In genomic region chr7:29878081-29878688, GRCh38 we compare ENCODE assay signal across 8 cellular contexts.
DNase-seq lines count a peak whose midpoint lies in the region; ATAC-seq lines count a peak whose summit lies in the region.

No MANE protein-coding gene starts in this region.

- no peak for ATAC-seq in activated CD4-positive, alpha-beta T cell treated with anti-CD3 and anti-CD28 coated beads for 36 hours
- ATAC-seq in stimulated activated effector memory CD8-positive, alpha-beta T cell treated with anti-CD3 and anti-CD28 coated beads, Interleukin-12 subunit alpha, Interleukin-12 subunit beta, amount 100 ng/mL, for 72 hours: no peak

- POLR2A ChIA-PET in activated CD4-positive, alpha-beta T cell treated with anti-CD3 and anti-CD28 coated beads for 36 hours (lab: Charles Lee): no interaction called here

- no peaks in the 10 kb centered on the region for H3K36me3 Mint-ChIP-seq in activated CD4-positive, alpha-beta T cell treated with anti-CD3 and anti-CD28 coated beads for 36 hours (ENCODE audit: low read depth)
- H3K36me3 Mint-ChIP-seq in stimulated activated effector memory CD8-positive, alpha-beta T cell treated with anti-CD3 and anti-CD28 coated beads, Interleukin-12 subunit alpha, Interleukin-12 subunit beta, amount 100 ng/mL, for 72 hours: no peaks in the 10 kb centered on the region

- DNase-seq in activated CD4-positive, alpha-beta T cell treated with anti-CD3 and anti-CD28 coated beads for 36 hours: peak; percentile 38
- no peak for DNase-seq in activated CD4-positive, alpha-beta T cell treated with anti-CD3 and anti-CD28 coated beads for 1 hour
- DNase-seq in HS-5 (ENCODE audit: low read depth) (peak; percentile 32), T follicular helper cell (ENCODE audit: low read depth) (peak; percentile 10), fibroblast of gingiva (ENCODE audit: low read depth) (peak; percentile 24), smooth muscle cell of the brain vasculature (ENCODE audit: low read depth, low spot score) (peak; percentile 31)
- DNase-seq in effector CD4-positive, alpha-beta T cell: no peak
- no peak for DNase-seq in stimulated activated effector memory CD8-positive, alpha-beta T cell treated with anti-CD3 and anti-CD28 coated beads, Interleukin-12 subunit alpha, Interleukin-12 subunit beta, amount 100 ng/mL, for 72 hours (ENCODE audit: low spot score in 2 of 2)

- H3K4me3 Mint-ChIP-seq in activated CD4-positive, alpha-beta T cell treated with anti-CD3 and anti-CD28 coated beads for 36 hours: no peak overlapping the region
- no peak overlapping the region for H3K4me3 Mint-ChIP-seq in stimulated activated effector memory CD8-positive, alpha-beta T cell treated with anti-CD3 and anti-CD28 coated beads, Interleukin-12 subunit alpha, Interleukin-12 subunit beta, amount 100 ng/mL, for 72 hours

- CTCF ChIA-PET in activated CD4-positive, alpha-beta T cell treated with anti-CD3 and anti-CD28 coated beads for 36 hours (lab: Charles Lee): interaction anchor here (0.9 to 3.5 kb wide), 2 partner anchors 44 to 183 kb away, joined by 4 to 14 read pairs; no protein-coding TSS in a partner anchor

- H3K4me1 Mint-ChIP-seq in activated CD4-positive, alpha-beta T cell treated with anti-CD3 and anti-CD28 coated beads for 36 hours: peaks cover 5% of the 10 kb centered on the region
- H3K4me1 Mint-ChIP-seq in stimulated activated effector memory CD8-positive, alpha-beta T cell treated with anti-CD3 and anti-CD28 coated beads, Interleukin-12 subunit alpha, Interleukin-12 subunit beta, amount 100 ng/mL, for 72 hours: no peaks in the 10 kb centered on the region

- intact Hi-C loops in activated CD4-positive, alpha-beta T cell treated with anti-CD3 and anti-CD28 coated beads for 36 hours (cut with DNase I, micrococcal nuclease): loop anchor here (1.0 to 5.0 kb wide), 3 partner anchors 43 to 184 kb away; no protein-coding TSS in a partner anchor

- no peaks in the 10 kb centered on the region for H3K9me3 Mint-ChIP-seq in activated CD4-positive, alpha-beta T cell treated with anti-CD3 and anti-CD28 coated beads for 36 hours (ENCODE audit: low read depth)
- no peaks in the 10 kb centered on the region for H3K9me3 Mint-ChIP-seq in stimulated activated effector memory CD8-positive, alpha-beta T cell treated with anti-CD3 and anti-CD28 coated beads, Interleukin-12 subunit alpha, Interleukin-12 subunit beta, amount 100 ng/mL, for 72 hours

- no peak overlapping the region for H3K27ac Mint-ChIP-seq in activated CD4-positive, alpha-beta T cell treated with anti-CD3 and anti-CD28 coated beads for 36 hours
- H3K27ac Mint-ChIP-seq in stimulated activated effector memory CD8-positive, alpha-beta T cell treated with anti-CD3 and anti-CD28 coated beads, Interleukin-12 subunit alpha, Interleukin-12 subunit beta, amount 100 ng/mL, for 72 hours: no peak overlapping the region

- peaks cover 5% of the 10 kb centered on the region for H3K27me3 Mint-ChIP-seq in activated CD4-positive, alpha-beta T cell treated with anti-CD3 and anti-CD28 coated beads for 36 hours

Comparison
In these comparisons a context has a peak if more than half of its experiments do, and no peak if none do; other contexts are left out.
1. DNase-seq: peak in activated CD4-positive, alpha-beta T cell treated with anti-CD3 and anti-CD28 coated beads for 36 hours (single experiment), HS-5 (single experiment), T follicular helper cell (single experiment), fibroblast of gingiva (single experiment) and smooth muscle cell of the brain vasculature (single experiment); none in activated CD4-positive, alpha-beta T cell treated with anti-CD3 and anti-CD28 coated beads for 1 hour (single experiment), effector CD4-positive, alpha-beta T cell (single experiment) and stimulated activated effector memory CD8-positive, alpha-beta T cell treated with anti-CD3 and anti-CD28 coated beads, Interleukin-12 subunit alpha, Interleukin-12 subunit beta, amount 100 ng/mL, for 72 hours (0 of 2).